Comparison of ENCODE assay signal across 8 cellular contexts in genomic region chr12:53159195-53159834, GRCh38. TPM values are rescaled to one million over a fixed set of nuclear protein-coding genes. Genes with fewer than 3 reads are reported as not detected.
A peak's percentile ranks its signal among the peaks of the same experiment; 100 is the strongest.
DNase-seq lines count a peak whose midpoint lies in the region; ATAC-seq and TF ChIP-seq lines count a peak whose summit lies in the region.

No MANE protein-coding gene starts in this region.

- peaks cover 8% of the 10 kb centered on the region in 2 donors for H3K4me1 Mint-ChIP-seq in natural killer cell treated with Interleukin-12 subunit alpha and Interleukin-12 subunit beta and Interleukin-15 and Interleukin-18, amount 100 ng/mL, for 72 hours (ENCODE audit: low read depth in 2 of 2)

- BruUV-seq in Panc1 (replicated peaks; lab: Mats Ljungman, UMichigan): no TSS peak

- H3K4me3 Mint-ChIP-seq in natural killer cell treated with Interleukin-12 subunit alpha and Interleukin-12 subunit beta and Interleukin-15 and Interleukin-18, amount 100 ng/mL, for 72 hours: no peak overlapping the region

- H3K9ac ChIP-seq in Karpas-422 (ENCODE audit: low read length): peak overlapping the region; percentile 42

- DNase-seq in CD1c-positive myeloid dendritic cell (ENCODE audit: extremely low spot score) (peak; percentile 88), Karpas-422 (peak; percentile 95), Panc1 (ENCODE audit: low read depth, low spot score) (peak; percentile 89), fibroblast of gingiva (ENCODE audit: low read depth) (peak; percentile 60)
- peak; percentile 90 for DNase-seq in activated T-cell treated with anti-CD3 and anti-CD28 coated beads, Interleukin-2, amount 50 U/mL, for 1 hour
- peak; percentile 79 for DNase-seq in natural killer cell treated with Interleukin-12 subunit alpha and Interleukin-12 subunit beta and Interleukin-15 and Interleukin-18, amount 100 ng/mL, for 72 hours (ENCODE audit: low spot score)
- DNase-seq in stimulated activated naive CD4-positive, alpha-beta T cell treated with Interleukin-2 at 50 U/mL for 16 hours (lab: John Stamatoyannopoulos, UW): peak; percentile 87

- H3K27me3 ChIP-seq in Karpas-422 (ENCODE audit: low read length) (no peaks in the 10 kb centered on the region), Panc1 (ENCODE audit: control insufficient read depth, insufficient read depth, low read length) (no peaks in the 10 kb centered on the region)

- H3K79me2 ChIP-seq in Karpas-422 (ENCODE audit: low read length): no peaks in the 10 kb centered on the region

- peak overlapping the region; percentile 13 to 86 for H3K27ac Mint-ChIP-seq in natural killer cell treated with Interleukin-12 subunit alpha and Interleukin-12 subunit beta and Interleukin-15 and Interleukin-18, amount 100 ng/mL, for 72 hours

- TF ChIP-seq CTCF in Panc1 (IDR thresholded peaks at IDR 0.05): peak; percentile 99

- peak overlapping the region; percentile 84 for H2AFZ ChIP-seq in Karpas-422 (ENCODE audit: low read length)

- no peaks in the 10 kb centered on the region for H3K36me3 Mint-ChIP-seq in natural killer cell treated with Interleukin-12 subunit alpha and Interleukin-12 subunit beta and Interleukin-15 and Interleukin-18, amount 100 ng/mL, for 72 hours

- H3K4me2 ChIP-seq in Karpas-422 (ENCODE audit: low read depth, low read length, poor library complexity, severe bottlenecking): peak overlapping the region; percentile 32

- H3K4me1 ChIP-seq in Karpas-422 (ENCODE audit: low read length) (peaks cover 6% of the 10 kb centered on the region), Panc1 (ENCODE audit: control insufficient read depth, insufficient read depth, low read length) (no peaks in the 10 kb centered on the region)

- CTCF ChIA-PET in Panc1 (lab: Charles Lee): interaction anchor here (1.2 to 3.1 kb wide), 10 partner anchors 8 to 220 kb away, joined by 3 to 15 read pairs (median 5); partner anchors contain the start of gene AAAS

- H3K36me3 ChIP-seq in Karpas-422 (ENCODE audit: insufficient read depth, low read length) (no peaks in the 10 kb centered on the region), Panc1 (ENCODE audit: control insufficient read depth, insufficient read depth, low read length) (no peaks in the 10 kb centered on the region)

- H3K9me3 ChIP-seq in Karpas-422 (ENCODE audit: low read length) (no peaks in the 10 kb centered on the region), Panc1 (ENCODE audit: control insufficient read depth, insufficient read depth, low read depth, low read length) (no peaks in the 10 kb centered on the region)

- H3K27ac ChIP-seq in Karpas-422 (ENCODE audit: low read length) (no peak overlapping the region), Panc1 (ENCODE audit: low read length) (peak overlapping the region; percentile 69; the same call in 1 of the 2 replicates)

- H3K9me2 ChIP-seq in Karpas-422 (replicated peaks; ENCODE audit: insufficient read depth, low read length): no peaks in the 10 kb centered on the region

- H3K4me3 ChIP-seq in Karpas-422 (ENCODE audit: low read length): no peak overlapping the region
- H3K4me3 ChIP-seq in Panc1 (ENCODE audit: low read depth in 2 of 2, low read length in 2 of 2): peak overlapping the region in 1 of 2 experiments; percentile 7; a peak in 1 of 4 replicates

- in situ Hi-C loops in Panc1 (cut with HindIII; ENCODE audit: low pct_unique_long_range_greater_than_20kb, low sequenced_read_pairs): no loop called here

- no peaks in the 10 kb centered on the region for H3K9me3 Mint-ChIP-seq in natural killer cell treated with Interleukin-12 subunit alpha and Interleukin-12 subunit beta and Interleukin-15 and Interleukin-18, amount 100 ng/mL, for 72 hours

- H4K20me1 ChIP-seq in Karpas-422 (ENCODE audit: insufficient read depth, low read depth, low read length): no peaks in the 10 kb centered on the region

- intact Hi-C loops in Panc1 (cut with micrococcal nuclease; ENCODE audit: unreplicated experiment): loop anchor here (10.0 kb wide), 1 partner anchor 95 kb away; no protein-coding TSS in a partner anchor

- ATAC-seq in GM19455 (IDR thresholded peaks at IDR 0.05; ENCODE audit: unreplicated experiment) (peak; percentile 83), Panc1 (peak; percentile 95)
- ATAC-seq in natural killer cell treated with Interleukin-12 subunit alpha and Interleukin-12 subunit beta and Interleukin-15 and Interleukin-18, amount 100 ng/mL, for 72 hours: peak; percentile 92 to 93

- POLR2A ChIA-PET in Panc1 (lab: Charles Lee): interaction anchor here (0.6 to 1.2 kb wide), 2 partner anchors 22 to 129 kb away, joined by 3 read pairs; partner anchors contain the start of genes CSAD and ZNF740

- H3K27me3 Mint-ChIP-seq in natural killer cell treated with Interleukin-12 subunit alpha and Interleukin-12 subunit beta and Interleukin-15 and Interleukin-18, amount 100 ng/mL, for 72 hours: no peaks in the 10 kb centered on the region

RNA-seq across cellular contexts. Expression of gene ZNF740, which starts 21.2 kb away (rescaled TPM):
- total RNA-seq in Karpas-422 (2014; rRNA removed; shearing (Covaris generic); ENCODE audit: low replicate concordance): 24.0 and 30.6 TPM in 2 replicates
- 46.8 TPM for total RNA-seq in Panc1 (2021; ENCODE audit: unreplicated experiment)
- 29.9 TPM for polyA plus RNA-seq in Panc1 (2012; ENCODE audit: insufficient read length)
- total RNA-seq in natural killer cell treated with Interleukin-12 subunit alpha and Interleukin-12 subunit beta and Interleukin-15 and Interleukin-18, amount 100 ng/mL, for 72 hours: 10 to 100 TPM; 34.6 to 53.1 TPM

RNA-seq across cellular contexts. Expression of gene CSAD, which starts 21.4 kb away (rescaled TPM):
- total RNA-seq in Karpas-422 (2014; rRNA removed; shearing (Covaris generic); ENCODE audit: low replicate concordance): 13.1 and 19.2 TPM in 2 replicates
- 15.4 TPM for total RNA-seq in Panc1 (2021; ENCODE audit: unreplicated experiment)
- 12.5 TPM for polyA plus RNA-seq in Panc1 (2012; ENCODE audit: insufficient read length)
- 10 to 100 TPM; 26.0 to 43.2 TPM for total RNA-seq in natural killer cell treated with Interleukin-12 subunit alpha and Interleukin-12 subunit beta and Interleukin-15 and Interleukin-18, amount 100 ng/mL, for 72 hours

RNA-seq across cellular contexts. Expression of gene ITGB7, which starts 47.7 kb away (rescaled TPM):
- total RNA-seq in Karpas-422 (2014; rRNA removed; shearing (Covaris generic); ENCODE audit: low replicate concordance): 124 and 159 TPM in 2 replicates
- total RNA-seq in Panc1 (2021; ENCODE audit: unreplicated experiment): 0.98 TPM
- not detected for polyA plus RNA-seq in Panc1 (2012; ENCODE audit: insufficient read length)
- 10 to 100 TPM; 53.0 to 81.0 TPM for total RNA-seq in natural killer cell treated with Interleukin-12 subunit alpha and Interleukin-12 subunit beta and Interleukin-15 and Interleukin-18, amount 100 ng/mL, for 72 hours

RNA-seq across cellular contexts. Expression of gene SOAT2, which starts 56.0 kb away (rescaled TPM):
- total RNA-seq in Karpas-422 (2014; rRNA removed; shearing (Covaris generic); ENCODE audit: low replicate concordance): not detected in 2 replicates
- not detected for total RNA-seq in Panc1 (2021; ENCODE audit: unreplicated experiment)
- not detected for polyA plus RNA-seq in Panc1 (2012; ENCODE audit: insufficient read length)
- under 1 TPM in 1 of 2 donors, not detected in 1; 0.26 TPM for total RNA-seq in natural killer cell treated with Interleukin-12 subunit alpha and Interleukin-12 subunit beta and Interleukin-15 and Interleukin-18, amount 100 ng/mL, for 72 hours

Comparison
In these comparisons a context has a peak if more than half of its experiments do, and no peak if none do; other contexts are left out.
1. RNA of gene ITGB7, which starts 47.7 kb away (total RNA-seq): 124 to 159 TPM in Karpas-422 and 53.0 to 81.0 TPM in natural killer cell treated with Interleukin-12 subunit alpha and Interleukin-12 subunit beta and Interleukin-15 and Interleukin-18, amount 100 ng/mL, for 72 hours; 0.98 TPM in Panc1 (single experiment); every median in the first group is over 10 times any median in the second.
2. Peak in every context shown above with its lines, with median percentiles within 50 percentile points of each other: DNase-seq and ATAC-seq.